17 cellular contexts compared by ENCODE assay signal in genomic region chr12:3553681-3554546, GRCh38.
DNase-seq lines count a peak whose midpoint lies in the region; ATAC-seq and TF ChIP-seq lines count a peak whose summit lies in the region.
"Had no signal": no experiment of that assay in that cellular context is flagged by ENCODE, and none has a peak within 500 bp of the region (broad histone marks: within the 10 kb centered on the region; RNA-seq: fewer than 3 reads in every experiment).

No MANE protein-coding gene starts in this region.

- H3K4me3 Mint-ChIP-seq in activated T-cell treated with anti-CD3 and anti-CD28 coated beads, Interleukin-2, amount 50 U/mL, for 24 hours: no peak overlapping the region

- H3K27me3 ChIP-seq in left lung: no peaks in the 10 kb centered on the region
- H3K27me3 ChIP-seq: gastrocnemius medialis had no signal

- no peak overlapping the region for H3K27ac ChIP-seq in left lung
- H3K27ac ChIP-seq: gastrocnemius medialis had no signal

- no peaks in the 10 kb centered on the region for H3K9me3 ChIP-seq in left lung
- H3K9me3 ChIP-seq: gastrocnemius medialis had no signal

- no peaks in the 10 kb centered on the region for H3K36me3 ChIP-seq in left lung
- H3K36me3 ChIP-seq: gastrocnemius medialis had no signal

- in situ Hi-C loops in KBM-7 (cut with MboI; ENCODE audit: low pct_unique_long_range_greater_than_20kb, low sequenced_read_pairs): no loop called here

- H3K4me1 ChIP-seq in left lung: no peaks in the 10 kb centered on the region
- H3K4me1 ChIP-seq: gastrocnemius medialis had no signal

- intact Hi-C loops in left lung (cut with DNase I): no loop called here

- no peak overlapping the region for H3K27ac Mint-ChIP-seq in activated T-cell treated with anti-CD3 and anti-CD28 coated beads, Interleukin-2, amount 50 U/mL, for 24 hours

- ATAC-seq in left lung: no peak
- ATAC-seq: gastrocnemius medialis, Right ventricle myocardium inferior had no signal

- no peaks in the 10 kb centered on the region for H3K4me1 Mint-ChIP-seq in activated T-cell treated with anti-CD3 and anti-CD28 coated beads, Interleukin-2, amount 50 U/mL, for 24 hours (ENCODE audit: low read depth)

- H3K36me3 Mint-ChIP-seq in activated T-cell treated with anti-CD3 and anti-CD28 coated beads, Interleukin-2, amount 50 U/mL, for 24 hours (ENCODE audit: low read depth): no peaks in the 10 kb centered on the region

- DNase-seq in ELR (ENCODE audit: low read depth) (peak; percentile 32), KBM-7 (peak; percentile 1), RPMI8226 (peak; percentile 33), iris pigment epithelial cell (ENCODE audit: low read depth) (peak; percentile 7), mucosa of gallbladder (ENCODE audit: low spot score) (no peak), left lung (no peak), GM20000 (ENCODE audit: low spot score) (no peak)
- DNase-seq in activated T-cell treated with anti-CD3 and anti-CD28 coated beads, Interleukin-2, amount 50 U/mL, for 24 hours: no peak
- DNase-seq: amniotic stem cell; cerebellar nuclear complex; gastrocnemius medialis; IMR-90; NCI-H1436; NCI-H510A; stimulated activated naive CD4-positive, alpha-beta T cell; T1000 had no signal

- no peak for TF ChIP-seq CTCF in left lung (IDR thresholded peaks at IDR 0.05)
- no peak for TF ChIP-seq CTCF in GM20000 (IDR thresholded peaks at IDR 0.05; ENCODE audit: extremely low read depth, missing control alignments)

- H3K9me3 Mint-ChIP-seq in activated T-cell treated with anti-CD3 and anti-CD28 coated beads, Interleukin-2, amount 50 U/mL, for 24 hours: no peaks in the 10 kb centered on the region

- H3K4me3 ChIP-seq in left lung: no peak overlapping the region
- H3K4me3 ChIP-seq: gastrocnemius medialis had no signal

- H3K27me3 Mint-ChIP-seq in activated T-cell treated with anti-CD3 and anti-CD28 coated beads, Interleukin-2, amount 50 U/mL, for 24 hours: peaks cover 19% of the 10 kb centered on the region

Comparison
In these comparisons a context has a peak if more than half of its experiments do, and no peak if none do; other contexts are left out.
1. DNase-seq: peak in ELR (single experiment), KBM-7 (single experiment), RPMI8226 (single experiment) and iris pigment epithelial cell (single experiment); none in mucosa of gallbladder (single experiment), activated T-cell treated with anti-CD3 and anti-CD28 coated beads, Interleukin-2, amount 50 U/mL, for 24 hours (single experiment), left lung (0 of 2) and GM20000 (single experiment).